In genomic region chr15:67935244-67935643, GRCh38 we compare ENCODE assay signal across 19 cellular contexts.
A peak's percentile ranks its signal among the peaks of the same experiment; 100 is the strongest.
DNase-seq lines count a peak whose midpoint lies in the region; ATAC-seq, FAIRE-seq and TF ChIP-seq lines count a peak whose summit lies in the region.
"Had no signal": no experiment of that assay in that cellular context is flagged by ENCODE, and none has a peak within 500 bp of the region (broad histone marks: within the 10 kb centered on the region; RNA-seq: fewer than 3 reads in every experiment).

No MANE protein-coding gene starts in this region.

- peaks cover 0 to 2% of the 10 kb centered on the region in 2 experiments; a peak in 3 of 5 replicates for H3K9me3 Mint-ChIP-seq in H9
- H3K9me3 Mint-ChIP-seq: CD4-positive, alpha-beta T cell had no signal

- H3K27ac Mint-ChIP-seq in H9, result no peak overlapping the region
- H3K27ac Mint-ChIP-seq: CD4-positive, alpha-beta T cell had no signal

- H2BK120ac ChIP-seq in H9 (ENCODE audit: low read depth, low read length, poor library complexity, severe bottlenecking), result no peak overlapping the region

- no peaks in the 10 kb centered on the region for H3K9me2 ChIP-seq in OCI-LY1 (ENCODE audit: low read depth, low read length)

- H3K27ac ChIP-seq in H9 (ENCODE audit: insufficient read length, low read depth, low read length), result no peak overlapping the region
- H3K27ac ChIP-seq in OCI-LY1 (ENCODE audit: low read depth, low read length, poor library complexity, severe bottlenecking), result no peak overlapping the region
- H3K27ac ChIP-seq in foreskin keratinocyte, result no peak overlapping the region
- H3K27ac ChIP-seq in HepG2 (ENCODE audit: extremely low read length, insufficient read depth, low read length), result no peak overlapping the region
- H3K27ac ChIP-seq: PC-9, RWPE1 had no signal

- H3K4me2 ChIP-seq in H9 (ENCODE audit: insufficient read depth, insufficient read length, low read length), result no peak overlapping the region
- no peak overlapping the region for H3K4me2 ChIP-seq in OCI-LY1 (ENCODE audit: low read length)
- no peak overlapping the region for H3K4me2 ChIP-seq in HepG2 (ENCODE audit: low read depth, low read length)
- H3K4me2 ChIP-seq: PC-9 had no signal

- no peaks in the 10 kb centered on the region for H3F3A ChIP-seq in OCI-LY1 (ENCODE audit: insufficient read depth, low read length)

- no peak overlapping the region for H4K5ac ChIP-seq in H9 (ENCODE audit: insufficient read length, low read depth, low read length)

- no peak overlapping the region for H3K56ac ChIP-seq in H9 (ENCODE audit: insufficient read length, low read depth, low read length)

- H4K20me1 ChIP-seq in H9 (ENCODE audit: control insufficient read depth, insufficient read depth, insufficient read length) (no peaks in the 10 kb centered on the region), OCI-LY1 (ENCODE audit: insufficient read depth, low read length) (no peaks in the 10 kb centered on the region), HepG2 (ENCODE audit: insufficient read depth, low read length) (no peaks in the 10 kb centered on the region)

- H3K79me1 ChIP-seq in H9 (ENCODE audit: insufficient read depth, low read depth, low read length, poor library complexity, severe bottlenecking), result no peaks in the 10 kb centered on the region

- H3K14ac ChIP-seq in H9 (ENCODE audit: insufficient read depth, low read length), result no peak overlapping the region

- DNase-seq in H9 (no peak), foreskin keratinocyte (no peak), HepG2 (ENCODE audit: low spot score) (no peak), hepatic stellate cell (ENCODE audit: low spot score) (no peak), middle frontal gyrus (ENCODE audit: extremely low spot score, low spot score) (no peak), putamen (ENCODE audit: low spot score) (no peak)
- DNase-seq: CD4-positive, alpha-beta T cell; COR-L47; DMS79; Kasumi-1; MG63; NCI-H1417 treated with DMSO at 0.1 percent for 48 hours; NCI-H187; NCI-H446; NCI-H526 treated with DMSO at 0.1 percent for 48 hours; PC-9 had no signal

- H3K9me3 ChIP-seq in H9 (ENCODE audit: control insufficient read depth, low read depth, low read length), result no peaks in the 10 kb centered on the region
- H3K9me3 ChIP-seq in OCI-LY1 (ENCODE audit: low read length), result no peaks in the 10 kb centered on the region
- no peaks in the 10 kb centered on the region for H3K9me3 ChIP-seq in HepG2 (ENCODE audit: low read length)

- no peak overlapping the region for H3K4me3 ChIP-seq in OCI-LY1 (ENCODE audit: low read depth, low read length, poor library complexity, severe bottlenecking)
- H3K4me3 ChIP-seq in HepG2 (replicated peaks in 1 of 3; ENCODE audit: insufficient read depth in 1 of 3, low read depth in 2 of 3, low read length in 3 of 3), result no peak overlapping the region
- H3K4me3 ChIP-seq: MG63, PC-9 had no signal

- no peak for TF ChIP-seq RAD21 in HepG2 (CRISPR knock-in tag; IDR thresholded peaks at IDR 0.05)

- H4K8ac ChIP-seq in H9 (replicated peaks; ENCODE audit: insufficient read length, low read depth, low read length), result no peak overlapping the region

- H2BK20ac ChIP-seq in H9 (ENCODE audit: low read depth, low read length, poor library complexity, severe bottlenecking), result no peak overlapping the region

- no peaks in the 10 kb centered on the region for H3K23me2 ChIP-seq in H9 (ENCODE audit: insufficient read length, low read depth, low read length, poor library complexity, severe bottlenecking)

- no peak overlapping the region for H2AK5ac ChIP-seq in H9 (ENCODE audit: insufficient read length, low read length)

- no peak overlapping the region for H3K4me3 Mint-ChIP-seq in H9
- H3K4me3 Mint-ChIP-seq: CD4-positive, alpha-beta T cell had no signal

- H2BK15ac ChIP-seq in H9 (ENCODE audit: low read depth, low read length), result no peak overlapping the region

- no peak for TF ChIP-seq POLR2A in HepG2 (IDR thresholded peaks at IDR 0.05; ENCODE audit: insufficient read depth in 1 of 2, low read depth in 2 of 2, low read length in 2 of 2)

- no TSS peak for BruUV-seq in HepG2 (replicated peaks; lab: Mats Ljungman, UMichigan)

- no peak overlapping the region for H3K18ac ChIP-seq in H9 (ENCODE audit: insufficient read length, low read depth, low read length)

- H3K79me2 ChIP-seq in H9 (ENCODE audit: insufficient read depth, low read length), result no peaks in the 10 kb centered on the region
- H3K79me2 ChIP-seq in OCI-LY1 (ENCODE audit: insufficient read depth, low read length), result no peaks in the 10 kb centered on the region
- H3K79me2 ChIP-seq in HepG2 (ENCODE audit: insufficient read depth, low read length), result no peaks in the 10 kb centered on the region

- H3K27me3 ChIP-seq in H9 (ENCODE audit: insufficient read depth, low read length) (no peaks in the 10 kb centered on the region), OCI-LY1 (ENCODE audit: insufficient read depth, low read length) (no peaks in the 10 kb centered on the region), foreskin keratinocyte (no peaks in the 10 kb centered on the region), HepG2 (ENCODE audit: control insufficient read depth in 1 of 2, insufficient read depth in 2 of 2, low read length in 2 of 2) (no peaks in the 10 kb centered on the region)
- H3K27me3 ChIP-seq: MG63 had no signal

- peak; percentile 35; the same call in 2 of the 3 replicates for TF ChIP-seq CTCF in H9 (conservative IDR thresholded peaks at IDR 0.05)
- peak; percentile 22; the same call in 1 of the 2 replicates for TF ChIP-seq CTCF in OCI-LY1 (IDR thresholded peaks at IDR 0.05; ENCODE audit: low read length)
- peak; percentile 7 for TF ChIP-seq CTCF in foreskin keratinocyte (conservative IDR thresholded peaks at IDR 0.05)
- TF ChIP-seq CTCF in HepG2 (CRISPR knock-in tag; IDR thresholded peaks at IDR 0.05), result peak; percentile 25; the same call in 1 of the 2 replicates

- intact Hi-C loops in HepG2 (cut with micrococcal nuclease; ENCODE audit: unreplicated experiment), result no loop called here

- peaks cover 13 to 19% of the 10 kb centered on the region in 2 experiments for H3K4me1 Mint-ChIP-seq in H9

- H4K91ac ChIP-seq in H9 (ENCODE audit: insufficient read length, low read depth, low read length), result no peak overlapping the region

- H2AFZ ChIP-seq in H9 (ENCODE audit: low read length) (no peak overlapping the region), OCI-LY1 (ENCODE audit: low read length) (no peak overlapping the region), HepG2 (ENCODE audit: low read length) (no peak overlapping the region)
- H2AFZ ChIP-seq: PC-9 had no signal

- H3K27me3 Mint-ChIP-seq in H9 (ENCODE audit: low read depth), result peaks cover 5% of the 10 kb centered on the region; the same call in 1 of the 2 replicates
- H3K27me3 Mint-ChIP-seq: CD4-positive, alpha-beta T cell had no signal

- ATAC-seq in foreskin keratinocyte (no peak), HepG2 (no peak)
- ATAC-seq: SK-N-SH treated with all-trans-retinoic acid at 6 μM for 48 hours had no signal

- no peak overlapping the region for H3K23ac ChIP-seq in H9 (ENCODE audit: insufficient read length, low read depth, low read length)

- CTCF ChIA-PET in HepG2 (lab: Yijun Ruan, JAX; ENCODE audit: low intra/inter-chr PET ratio, low total read pairs), result no interaction called here

- no peak overlapping the region for H3K4ac ChIP-seq in H9 (ENCODE audit: low read depth, low read length)

- no peaks in the 10 kb centered on the region; a peak in 1 of 7 replicates for H3K36me3 Mint-ChIP-seq in H9 (ENCODE audit: insufficient read depth in 1 of 3, low read depth in 3 of 3)

- TF ChIP-seq EP300 in HepG2 (IDR thresholded peaks at IDR 0.05; ENCODE audit: low read depth in 2 of 2, low read length in 2 of 2), result no peak
- TF ChIP-seq EP300 in HepG2 (CRISPR knock-in tag; IDR thresholded peaks at IDR 0.05; ENCODE audit: borderline replicate concordance), result no peak

- no peak overlapping the region for H3K9ac ChIP-seq in H9 (ENCODE audit: extremely low read depth, insufficient read length, low read length)
- no peak overlapping the region for H3K9ac ChIP-seq in OCI-LY1 (ENCODE audit: low read length)
- H3K9ac ChIP-seq in HepG2 (ENCODE audit: insufficient read depth, low read depth, low read length), result no peak overlapping the region

- POLR2A ChIA-PET in HepG2 (lab: Yijun Ruan, JAX), result interaction anchor here (0.7 to 1.4 kb wide), 2 partner anchors 19 to 20 kb away, joined by 4 to 5 read pairs; no protein-coding TSS in a partner anchor

- H3K4me1 ChIP-seq in H9 (ENCODE audit: insufficient read depth, low read length) (no peaks in the 10 kb centered on the region), OCI-LY1 (ENCODE audit: insufficient read depth, low read length, severe bottlenecking) (peaks cover 14% of the 10 kb centered on the region), foreskin keratinocyte (no peaks in the 10 kb centered on the region), HepG2 (ENCODE audit: insufficient read depth, low read length) (peaks cover 55% of the 10 kb centered on the region)

- H3K36me3 ChIP-seq in OCI-LY1 (ENCODE audit: insufficient read depth, low read length), result no peaks in the 10 kb centered on the region
- no peaks in the 10 kb centered on the region for H3K36me3 ChIP-seq in HepG2 (replicated peaks in 1 of 2; ENCODE audit: control insufficient read depth in 1 of 2, insufficient read depth in 2 of 2, low read length in 2 of 2)
- H3K36me3 ChIP-seq: MG63 had no signal

- in situ Hi-C loops in HepG2 (cut with HindIII; ENCODE audit: extremely low pct_ligation_motif_present, low pct_unique_long_range_greater_than_20kb), result no loop called here

- FAIRE-seq in HepG2 (lab: Jason Lieb, UNC), result no peak

- H2BK12ac ChIP-seq in H9 (ENCODE audit: insufficient read length, low read depth, low read length), result no peak overlapping the region

- H2BK5ac ChIP-seq in H9 (ENCODE audit: insufficient read length, low read length), result no peak overlapping the region

- H3T11ph ChIP-seq in H9 (ENCODE audit: low read length), result no peak overlapping the region

TF ChIP-seq in HepG2, 621 proteins besides CTCF, POLR2A, EP300 and RAD21:
- TF ChIP-seq ZNF781 (CRISPR knock-in tag; IDR thresholded peaks at IDR 0.05; ENCODE audit: borderline replicate concordance, not compliant biosample characterization) (no peak), EHMT2 (IDR thresholded peaks at IDR 0.05; ENCODE audit: borderline replicate concordance, low read depth, low read length) (no peak)
